16 cellular contexts compared by ENCODE assay signal in the genomic region with DNA sequence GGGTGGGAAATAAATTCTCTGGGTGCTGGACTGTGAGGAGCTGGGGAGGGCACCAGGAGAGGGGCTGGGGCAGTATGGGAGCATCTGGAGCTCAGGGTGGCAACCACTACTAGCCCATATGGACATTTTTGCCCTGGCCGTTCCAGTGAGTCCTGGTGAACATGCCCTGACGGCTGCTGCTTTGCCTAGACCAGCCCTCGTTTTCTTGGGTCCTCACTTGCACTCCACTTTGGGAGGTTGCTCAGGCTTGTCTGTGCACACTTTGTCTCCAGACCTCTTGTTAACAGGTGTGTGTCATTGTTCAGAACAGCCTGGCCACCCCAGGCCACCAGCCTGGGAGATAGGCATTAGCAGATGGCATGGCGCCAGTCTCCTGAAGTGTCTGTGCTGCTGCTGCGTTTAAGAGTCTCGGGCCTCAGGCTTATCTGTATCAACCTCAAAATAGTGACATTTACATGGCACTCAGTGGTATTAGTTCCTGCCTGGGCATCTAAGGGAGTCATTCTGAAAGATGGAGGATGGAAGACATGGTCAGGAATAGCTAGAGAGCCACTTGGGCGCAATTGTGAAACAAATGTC.
DNase-seq lines count a peak whose midpoint lies in the region; ATAC-seq, FAIRE-seq and TF ChIP-seq lines count a peak whose summit lies in the region.
"Had no signal": no experiment of that assay in that cellular context is flagged by ENCODE, and none has a peak within 500 bp of the region (broad histone marks: within the 10 kb centered on the region; RNA-seq: fewer than 3 reads in every experiment).

No MANE protein-coding gene starts in this region.

- no peak for TF ChIP-seq CTCF in coronary artery (IDR thresholded peaks at IDR 0.05)

- FAIRE-seq in GM12891 (lab: Jason Lieb, UNC), result no peak
- FAIRE-seq: D721Med, kidney had no signal

- no peak for ATAC-seq in GM19455 (IDR thresholded peaks at IDR 0.05; ENCODE audit: unreplicated experiment)
- ATAC-seq: activated T-cell treated with anti-CD3 and anti-CD28 coated beads, Interleukin-2, amount 50 U/mL, for 4 hours had no signal

- peak; percentile 69 for DNase-seq in COLO668 (lab: John Stamatoyannopoulos, UW; ENCODE audit: unreplicated experiment)
- DNase-seq in DMS79 treated with DMSO at 0.1 percent for 48 hours (lab: John Stamatoyannopoulos, UW), result peak; percentile 99
- DNase-seq in NCI-H2171 (lab: John Stamatoyannopoulos, UW), result peak; percentile 77
- DNase-seq in coronary artery (ENCODE audit: low spot score), result peak; percentile 33
- DNase-seq in SK-N-DZ (ENCODE audit: low spot score), result no peak
- DNase-seq in iPS-NIHi7 (ENCODE audit: extremely low spot score), result no peak
- no peak for DNase-seq in GM12891 (ENCODE audit: insufficient read length, low spot score)
- DNase-seq: activated CD4-positive, alpha-beta T cell treated with anti-CD3 and anti-CD28 coated beads, Interleukin-2, amount 50 U/mL, for 4 hours; activated naive CD8-positive, alpha-beta T cell treated with anti-CD3 and anti-CD28 coated beads, Interleukin-2, amount 10 ng/mL, durations not matched to agents 7 days and 5 days; activated T-cell treated with anti-CD3 and anti-CD28 coated beads, Interleukin-2, amount 50 U/mL, for 4 hours; kidney; retina; SJCRH30 had no signal

- H3K27ac ChIP-seq in coronary artery, result no peak overlapping the region
- H3K27ac ChIP-seq: neural progenitor cell, SJCRH30 had no signal

- TF ChIP-seq POLR2A in GM12891 (IDR thresholded peaks at IDR 0.05; ENCODE audit: low read depth, low read length), result no peak

- no peak overlapping the region for H3K4me3 ChIP-seq in coronary artery
- H3K4me3 ChIP-seq: neural progenitor cell, SJCRH30 had no signal

TF ChIP-seq in GM12891, 5 proteins besides CTCF, POLR2A, EP300 and RAD21:
- no peak for TF ChIP-seq TAF1 (IDR thresholded peaks at IDR 0.05; ENCODE audit: low read depth, low read length)
- no peak for TF ChIP-seq SPI1 (IDR thresholded peaks at IDR 0.05; ENCODE audit: low read depth, low read length)

Comparison
In these comparisons a context has a peak if more than half of its experiments do, and no peak if none do; other contexts are left out.
1. DNase-seq: peak in COLO668 (single experiment), DMS79 treated with DMSO at 0.1 percent for 48 hours (single experiment), NCI-H2171 (single experiment) and coronary artery (single experiment); none in SK-N-DZ (single experiment), iPS-NIHi7 (single experiment) and GM12891 (single experiment).